19 cellular contexts compared by ENCODE assay signal in genomic region chr2:71893646-71894045, GRCh38.
"Had no signal": no experiment of that assay in that cellular context is flagged by ENCODE, and none has a peak within 500 bp of the region (broad histone marks: within the 10 kb centered on the region; RNA-seq: fewer than 3 reads in every experiment).

No MANE protein-coding gene starts in this region.

- DNase-seq: activated T-cell treated with anti-CD3 and anti-CD28 coated beads, Interleukin-2, amount 50 U/mL, for 48 hours; central memory CD4-positive, alpha-beta T cell; effector CD4-positive, alpha-beta T cell; left lung; naive thymus-derived CD4-positive, alpha-beta T cell; nucleus accumbens; right cardiac atrium; stimulated activated CD4-positive, alpha-beta T cell treated with anti-CD3 and anti-CD28 coated beads, Interleukin-15, amount 100 ng/mL, for 24 hours; stimulated activated naive CD4-positive, alpha-beta T cell; T-helper 2 cell had no signal

- H3K4me3 ChIP-seq: breast epithelium, left lung, tibial nerve had no signal

- H3K4me3 Mint-ChIP-seq: dendritic cell treated with granulocyte-macrophage colony-stimulating factor and Interleukin-4, amounts not matched to agents 40 ng/mL and 50 ng/mL, for 4 days; naive thymus-derived CD4-positive, alpha-beta T cell; WTC11 had no signal

- ATAC-seq: activated naive CD4-positive, alpha-beta T cell treated with anti-CD3 and anti-CD28 coated beads, Interleukin-2, amount 50 U/mL, for 72 hours; left lung; naive thymus-derived CD4-positive, alpha-beta T cell; right cardiac atrium; SK-N-SH treated with all-trans-retinoic acid at 6 μM for 48 hours had no signal

- H3K4me1 ChIP-seq: breast epithelium, left lung, parathyroid adenoma, tibial nerve had no signal

- H3K36me3 ChIP-seq: breast epithelium, left lung, tibial nerve had no signal

- H3K9me3 ChIP-seq: breast epithelium, left lung, tibial nerve had no signal

- H3K27me3 ChIP-seq: breast epithelium, tibial nerve had no signal

- H3K9ac ChIP-seq: parathyroid adenoma had no signal

- H3K4me1 Mint-ChIP-seq: naive thymus-derived CD4-positive, alpha-beta T cell; WTC11 had no signal

- H3K27ac Mint-ChIP-seq: activated naive CD4-positive, alpha-beta T cell treated with anti-CD3 and anti-CD28 coated beads, Interleukin-2, amount 50 U/mL, for 72 hours; activated T-helper 2 cell treated with anti-CD3 and anti-CD28 coated beads, Interferon-gamma antibody, Interleukin-2, Interleukin-4, amounts not matched to agents 10 μg/mL and 5 μg/mL and 100 μg/mL, durations not matched to agents 14 hours and 24 hours and 36 hours; dendritic cell treated with granulocyte-macrophage colony-stimulating factor and Interleukin-4, amounts not matched to agents 40 ng/mL and 50 ng/mL, for 4 days; naive thymus-derived CD4-positive, alpha-beta T cell; WTC11 had no signal

- H3K27ac ChIP-seq: breast epithelium, epithelial cell of prostate, left lung, parathyroid adenoma, tibial nerve had no signal

- H3K36me3 Mint-ChIP-seq: activated naive CD4-positive, alpha-beta T cell treated with anti-CD3 and anti-CD28 coated beads, Interleukin-2, amount 50 U/mL, for 72 hours; naive thymus-derived CD4-positive, alpha-beta T cell; WTC11 had no signal

- H3K9me3 Mint-ChIP-seq: activated naive CD4-positive, alpha-beta T cell treated with anti-CD3 and anti-CD28 coated beads, Interleukin-2, amount 50 U/mL, for 72 hours; activated T-helper 2 cell treated with anti-CD3 and anti-CD28 coated beads, Interferon-gamma antibody, Interleukin-2, Interleukin-4, amounts not matched to agents 10 μg/mL and 5 μg/mL and 100 μg/mL, durations not matched to agents 14 hours and 24 hours and 36 hours; dendritic cell treated with granulocyte-macrophage colony-stimulating factor and Interleukin-4, amounts not matched to agents 40 ng/mL and 50 ng/mL, for 4 days; WTC11 had no signal
